ENCODE assay signal across 16 cellular contexts in genomic region chr4:9969526-9970398, GRCh38. TPM values are rescaled to one million over a fixed set of nuclear protein-coding genes. Genes with fewer than 3 reads are reported as not detected.
A peak's percentile ranks its signal among the peaks of the same experiment; 100 is the strongest.
DNase-seq lines count a peak whose midpoint lies in the region; ATAC-seq and TF ChIP-seq lines count a peak whose summit lies in the region.
"Had no signal": no experiment of that assay in that cellular context is flagged by ENCODE, and none has a peak within 500 bp of the region (broad histone marks: within the 10 kb centered on the region; RNA-seq: fewer than 3 reads in every experiment).

No MANE protein-coding gene starts in this region.

- peak overlapping the region; percentile 78 for H3K27ac Mint-ChIP-seq in activated CD4-positive, alpha-beta T cell treated with anti-CD3 and anti-CD28 coated beads, Interleukin-2, amount 10 ng/mL, durations not matched to agents 24 days and 14 days
- H3K27ac Mint-ChIP-seq in stimulated activated memory B cell treated with anti-CD40 and anti-IgM and Interleukin-4, amounts not matched to agents 10 μg/mL and 1 μg/mL and 100 μg/mL, for 72 hours = peak overlapping the region; percentile 89
- no peak overlapping the region for H3K27ac Mint-ChIP-seq in endodermal cell

- no peaks in the 10 kb centered on the region for H3K4me1 ChIP-seq in endodermal cell (ENCODE audit: control insufficient read depth, insufficient read depth, low read length)
- H3K4me1 ChIP-seq: A549, SJSA1 had no signal

- H3K27ac ChIP-seq in endodermal cell (ENCODE audit: low read depth, low read length) = no peak overlapping the region
- H3K27ac ChIP-seq: A549, hepatocyte, SJSA1, thyroid gland had no signal

- WGBS in endodermal cell (ENCODE audit: insufficient coverage in 1 of 2, insufficient read length in 1 of 2), 2 experiments = 85 to 93% methylated on average over 4 to 7 of the region's 7 CpGs

- intact Hi-C loops in activated CD4-positive, alpha-beta T cell treated with anti-CD3 and anti-CD28 coated beads, Interleukin-2, amount 10 ng/mL, durations not matched to agents 24 days and 14 days (cut with micrococcal nuclease) = loop anchor here (1.0 kb wide), 1 partner anchor 31 kb away; no protein-coding TSS in a partner anchor
- intact Hi-C loops in cardiac septum (cut with DNase I) = no loop called here

- DNase-seq in activated CD4-positive, alpha-beta T cell treated with anti-CD3 and anti-CD28 coated beads, Interleukin-2, amount 10 ng/mL, durations not matched to agents 24 days and 14 days = peak; percentile 71
- no peak for DNase-seq in activated CD4-positive, alpha-beta T cell treated with anti-CD3 and anti-CD28 coated beads for 4 hours
- DNase-seq in M059J (ENCODE audit: low read depth) = peak; percentile 8
- no peak for DNase-seq in endodermal cell
- DNase-seq in cardiac septum (ENCODE audit: low spot score) = no peak
- DNase-seq in stimulated activated CD4-positive, alpha-beta T cell treated with anti-CD3 and anti-CD28 coated beads, Interleukin-4, amount 100 ng/mL, for 1 hour = no peak
- DNase-seq: activated CD4-positive, alpha-beta T cell treated with anti-CD3 and anti-CD28 coated beads, Interleukin-2, amount 50 U/mL, for 4 hours; aorta; DMS53; thyroid gland had no signal

- peaks cover 17% of the 10 kb centered on the region for H3K9me3 Mint-ChIP-seq in activated CD4-positive, alpha-beta T cell treated with anti-CD3 and anti-CD28 coated beads, Interleukin-2, amount 10 ng/mL, durations not matched to agents 24 days and 14 days
- peaks cover 3% of the 10 kb centered on the region for H3K9me3 Mint-ChIP-seq in stimulated activated memory B cell treated with anti-CD40 and anti-IgM and Interleukin-4, amounts not matched to agents 10 μg/mL and 1 μg/mL and 100 μg/mL, for 72 hours
- H3K9me3 Mint-ChIP-seq in endodermal cell = peaks cover 14% of the 10 kb centered on the region

- ATAC-seq in HG02623 (IDR thresholded peaks at IDR 0.05; ENCODE audit: unreplicated experiment) = peak; percentile 25
- peak; percentile 74 for ATAC-seq in stimulated activated memory B cell treated with anti-CD40 and anti-IgM and Interleukin-4, amounts not matched to agents 10 μg/mL and 1 μg/mL and 100 μg/mL, for 72 hours
- ATAC-seq: A549 had no signal

- no peaks in the 10 kb centered on the region for H3K36me3 ChIP-seq in endodermal cell (ENCODE audit: control insufficient read depth, insufficient read depth, low read length)
- H3K36me3 ChIP-seq: SJSA1, thyroid gland had no signal

- TF ChIP-seq CTCF in endodermal cell (conservative IDR thresholded peaks at IDR 0.05) = no peak

- H3K9me3 ChIP-seq in endodermal cell (ENCODE audit: control insufficient read depth, low read length) = no peaks in the 10 kb centered on the region
- H3K9me3 ChIP-seq: A549, SJSA1, thyroid gland had no signal

- peaks cover 5% of the 10 kb centered on the region for H3K36me3 Mint-ChIP-seq in activated CD4-positive, alpha-beta T cell treated with anti-CD3 and anti-CD28 coated beads, Interleukin-2, amount 10 ng/mL, durations not matched to agents 24 days and 14 days (ENCODE audit: low read depth)
- H3K36me3 Mint-ChIP-seq in stimulated activated memory B cell treated with anti-CD40 and anti-IgM and Interleukin-4, amounts not matched to agents 10 μg/mL and 1 μg/mL and 100 μg/mL, for 72 hours = peaks cover 12% of the 10 kb centered on the region
- no peaks in the 10 kb centered on the region for H3K36me3 Mint-ChIP-seq in endodermal cell (ENCODE audit: low read depth)

- peaks cover 3% of the 10 kb centered on the region for H3K27me3 Mint-ChIP-seq in activated CD4-positive, alpha-beta T cell treated with anti-CD3 and anti-CD28 coated beads, Interleukin-2, amount 10 ng/mL, durations not matched to agents 24 days and 14 days
- no peaks in the 10 kb centered on the region for H3K27me3 Mint-ChIP-seq in stimulated activated memory B cell treated with anti-CD40 and anti-IgM and Interleukin-4, amounts not matched to agents 10 μg/mL and 1 μg/mL and 100 μg/mL, for 72 hours
- peaks cover 2% of the 10 kb centered on the region for H3K27me3 Mint-ChIP-seq in endodermal cell (ENCODE audit: insufficient read depth)

- no peaks in the 10 kb centered on the region for H3K27me3 ChIP-seq in endodermal cell (ENCODE audit: control insufficient read depth, insufficient read depth, low read length, poor library complexity, severe bottlenecking)
- H3K27me3 ChIP-seq: hepatocyte, SJSA1, thyroid gland had no signal

- peaks cover 29% of the 10 kb centered on the region for H3K4me1 Mint-ChIP-seq in activated CD4-positive, alpha-beta T cell treated with anti-CD3 and anti-CD28 coated beads, Interleukin-2, amount 10 ng/mL, durations not matched to agents 24 days and 14 days
- H3K4me1 Mint-ChIP-seq in stimulated activated memory B cell treated with anti-CD40 and anti-IgM and Interleukin-4, amounts not matched to agents 10 μg/mL and 1 μg/mL and 100 μg/mL, for 72 hours = peaks cover 31% of the 10 kb centered on the region
- H3K4me1 Mint-ChIP-seq in endodermal cell = no peaks in the 10 kb centered on the region

- peak overlapping the region; percentile 48 for H3K4me3 Mint-ChIP-seq in activated CD4-positive, alpha-beta T cell treated with anti-CD3 and anti-CD28 coated beads, Interleukin-2, amount 10 ng/mL, durations not matched to agents 24 days and 14 days
- no peak overlapping the region for H3K4me3 Mint-ChIP-seq in stimulated activated memory B cell treated with anti-CD40 and anti-IgM and Interleukin-4, amounts not matched to agents 10 μg/mL and 1 μg/mL and 100 μg/mL, for 72 hours
- H3K4me3 Mint-ChIP-seq in endodermal cell = no peak overlapping the region

- no peak overlapping the region for H3K9ac ChIP-seq in endodermal cell (ENCODE audit: extremely low read depth, low read length, poor library complexity, severe bottlenecking)

- H3K4me3 ChIP-seq in endodermal cell (ENCODE audit: low read length) = no peak overlapping the region
- H3K4me3 ChIP-seq: A549, hepatocyte, SJSA1, thyroid gland had no signal

RNA-seq across cellular contexts. Expression of gene SLC2A9, which starts 51.5 kb away (rescaled TPM):
- total RNA-seq in activated CD4-positive, alpha-beta T cell treated with anti-CD3 and anti-CD28 coated beads, Interleukin-2, amount 10 ng/mL, durations not matched to agents 24 days and 14 days = 1.6 and 2.4 TPM in 2 replicates
- total RNA-seq in M059J (2014; rRNA removed; shearing (Covaris generic)) = 0.25 TPM in 1 of 2 replicates, not detected in the other
- 1 to 10 TPM in 1 of 2 donors, under 1 TPM in 1; 0.95 to 1.9 TPM for total RNA-seq in endodermal cell
- polyA plus RNA-seq in endodermal cell (2013, experiment 1 of 2) = not detected
- not detected for polyA plus RNA-seq in endodermal cell (2013, experiment 2 of 2)
- total RNA-seq in cardiac septum = 5.5 TPM
- total RNA-seq: NCI-H460, SJSA1 had no signal

Comparison
In these comparisons a context has a peak if more than half of its experiments do, and no peak if none do; other contexts are left out.
1. DNase-seq: peak in activated CD4-positive, alpha-beta T cell treated with anti-CD3 and anti-CD28 coated beads, Interleukin-2, amount 10 ng/mL, durations not matched to agents 24 days and 14 days (single experiment) and M059J (single experiment); none in activated CD4-positive, alpha-beta T cell treated with anti-CD3 and anti-CD28 coated beads for 4 hours (0 of 2), endodermal cell (single experiment), cardiac septum (single experiment) and stimulated activated CD4-positive, alpha-beta T cell treated with anti-CD3 and anti-CD28 coated beads, Interleukin-4, amount 100 ng/mL, for 1 hour (single experiment).